ENCODE assay signal across 1 cellular context in genomic region chr19:589693-590395, GRCh38.
TF ChIP-seq lines count a peak whose summit lies in the region.

HCN2 (plus strand) TSS chr19:589881; CDS start chr19:589946, 65 bp downstream.

TF ChIP-seq in Ishikawa, 13 proteins besides CTCF, POLR2A, EP300 and RAD21 (continued from another document):
- TF ChIP-seq ZBTB7A (IDR thresholded peaks at IDR 0.05; ENCODE audit: low read depth), result no peak
TF ChIP-seq in Ishikawa: peak in this region for 1.
